ENCODE assay signal across 20 cellular contexts in the genomic region with DNA sequence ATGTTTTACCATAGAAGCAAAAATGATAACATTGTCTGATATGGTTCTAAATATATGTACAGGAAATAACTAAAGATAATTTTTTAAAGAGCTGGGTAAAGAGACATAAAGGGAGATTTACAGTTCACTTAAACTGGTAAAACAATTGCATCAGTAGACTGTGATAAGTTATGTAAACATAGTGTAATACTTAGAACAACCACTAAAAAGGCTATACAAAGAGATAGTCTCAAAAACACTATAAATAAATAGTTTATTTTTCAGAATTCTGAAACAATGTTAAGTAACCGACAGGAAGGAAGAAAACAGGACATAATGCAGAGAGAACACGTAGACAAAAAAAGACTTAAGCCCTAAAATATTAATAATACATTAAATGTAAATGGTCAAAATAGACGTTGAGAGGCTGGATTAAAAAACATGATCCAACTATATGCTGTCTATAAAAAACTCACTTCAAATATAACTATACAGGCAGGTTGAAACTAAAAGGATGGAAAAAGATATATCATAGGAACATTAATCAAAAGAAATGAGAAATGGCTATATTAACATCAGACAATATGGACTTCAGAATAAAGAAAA.
"Had no signal": no experiment of that assay in that cellular context is flagged by ENCODE, and none has a peak within 500 bp of the region (broad histone marks: within the 10 kb centered on the region; RNA-seq: fewer than 3 reads in every experiment).

No MANE protein-coding gene starts in this region.

- H3K9me3 ChIP-seq: body of pancreas had no signal

- H3K4me1 Mint-ChIP-seq: activated CD4-positive, alpha-beta memory T cell treated with anti-CD3 and anti-CD28 coated beads, Interleukin-2, amount 10 ng/mL, durations not matched to agents 7 days and 5 days; activated CD4-positive, alpha-beta T cell treated with anti-CD3 and anti-CD28 coated beads, Interleukin-2, amount 10 ng/mL, durations not matched to agents 24 days and 14 days; activated naive CD4-positive, alpha-beta T cell treated with anti-CD3 and anti-CD28 coated beads, Interleukin-2, amount 50 U/mL, for 24 hours; memory B cell; nephron progenitor cell; T-helper 17 cell had no signal

- H3K4me3 Mint-ChIP-seq: activated CD4-positive, alpha-beta memory T cell treated with anti-CD3 and anti-CD28 coated beads, Interleukin-2, amount 10 ng/mL, durations not matched to agents 7 days and 5 days; activated CD4-positive, alpha-beta T cell treated with anti-CD3 and anti-CD28 coated beads, Interleukin-2, amount 10 ng/mL, durations not matched to agents 24 days and 14 days; activated naive CD4-positive, alpha-beta T cell treated with anti-CD3 and anti-CD28 coated beads, Interleukin-2, amount 50 U/mL, for 24 hours; memory B cell; nephron progenitor cell; T-helper 17 cell had no signal

- DNase-seq: activated CD4-positive, alpha-beta memory T cell treated with anti-CD3 and anti-CD28 coated beads, Interleukin-2, amount 10 ng/mL, durations not matched to agents 7 days and 5 days; activated CD4-positive, alpha-beta T cell treated with anti-CD3 and anti-CD28 coated beads, Interleukin-2, amount 10 ng/mL, durations not matched to agents 24 days and 14 days; activated gamma-delta T cell; activated T-cell treated with anti-CD3 and anti-CD28 coated beads for 4 hours; anterior cingulate cortex; body of pancreas; effector CD4-positive, alpha-beta T cell; heart right ventricle; islet precursor cell; left cardiac atrium; nephron progenitor cell; nucleus accumbens; stimulated activated CD4-positive, alpha-beta T cell treated with anti-CD3 and anti-CD28 coated beads, Interleukin-4, amount 100 ng/mL, for 24 hours; stimulated activated naive CD8-positive, alpha-beta T cell treated with anti-CD3 and anti-CD28 coated beads, Interleukin-15, Interleukin-2, amounts not matched to agents 100 U/mL and 50 U/mL, for 24 hours; T-helper 17 cell had no signal

- H3K27me3 Mint-ChIP-seq: activated naive CD4-positive, alpha-beta T cell treated with anti-CD3 and anti-CD28 coated beads, Interleukin-2, amount 50 U/mL, for 24 hours; T-helper 17 cell had no signal

- H3K27ac Mint-ChIP-seq: activated CD4-positive, alpha-beta memory T cell treated with anti-CD3 and anti-CD28 coated beads, Interleukin-2, amount 10 ng/mL, durations not matched to agents 7 days and 5 days; activated CD4-positive, alpha-beta T cell treated with anti-CD3 and anti-CD28 coated beads, Interleukin-2, amount 10 ng/mL, durations not matched to agents 24 days and 14 days; activated naive CD4-positive, alpha-beta T cell treated with anti-CD3 and anti-CD28 coated beads, Interleukin-2, amount 50 U/mL, for 24 hours; memory B cell; nephron progenitor cell; T-helper 17 cell had no signal

- H3K4me1 ChIP-seq: body of pancreas, gastroesophageal sphincter, heart right ventricle had no signal

- H3K27ac ChIP-seq: body of pancreas, cardiac muscle cell, gastroesophageal sphincter, heart right ventricle had no signal

- H3K36me3 Mint-ChIP-seq: activated naive CD4-positive, alpha-beta T cell treated with anti-CD3 and anti-CD28 coated beads, Interleukin-2, amount 50 U/mL, for 24 hours had no signal

- H3K36me3 ChIP-seq: cardiac muscle cell, gastroesophageal sphincter, heart right ventricle had no signal

- ATAC-seq: activated CD4-positive, CD25-positive, alpha-beta regulatory T cell treated with anti-CD3 and anti-CD28 coated beads, Interleukin-2, amount 50 U/mL, for 24 hours; body of pancreas; gastroesophageal sphincter; heart right ventricle; left cardiac atrium; stimulated activated naive CD8-positive, alpha-beta T cell treated with anti-CD3 and anti-CD28 coated beads, Interleukin-15, Interleukin-2, amounts not matched to agents 100 U/mL and 50 U/mL, for 24 hours; T-helper 17 cell had no signal

- H3K4me3 ChIP-seq: body of pancreas, cardiac muscle cell, gastroesophageal sphincter, heart right ventricle had no signal

- H3K27me3 ChIP-seq: body of pancreas, cardiac muscle cell, gastroesophageal sphincter, heart right ventricle had no signal
